8 cellular contexts compared by ENCODE assay signal in the genomic region with DNA sequence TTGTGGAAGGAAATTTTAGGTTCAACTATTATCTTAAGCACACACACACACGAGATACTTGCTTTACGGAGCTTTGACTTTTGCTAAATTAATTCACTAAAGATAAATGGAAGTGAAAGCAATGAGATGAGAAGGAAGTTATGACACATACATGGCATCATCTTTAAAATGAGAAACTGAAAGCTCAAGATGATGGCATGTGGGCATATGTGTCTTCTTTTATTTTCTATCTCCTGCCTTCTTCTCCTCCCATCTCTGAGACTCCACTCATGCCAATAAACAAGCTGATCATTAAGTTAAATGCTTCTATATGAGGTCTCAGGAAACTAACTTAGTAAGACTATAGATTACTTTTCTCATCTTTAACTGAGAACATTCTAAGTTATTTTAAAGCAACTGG.
DNase-seq lines count a peak whose midpoint lies in the region; ATAC-seq and TF ChIP-seq lines count a peak whose summit lies in the region.

No MANE protein-coding gene starts in this region.

- no peaks in the 10 kb centered on the region for H3K9me3 ChIP-seq in OCI-LY3 (ENCODE audit: insufficient read depth, low read length)
- H3K9me3 ChIP-seq in mesenchymal stem cell (ENCODE audit: control insufficient read depth, low read length): no peaks in the 10 kb centered on the region
- H3K9me3 ChIP-seq in HAP-1: no peaks in the 10 kb centered on the region
- H3K9me3 ChIP-seq in ovary: no peaks in the 10 kb centered on the region

- no peak overlapping the region for H2BK5ac ChIP-seq in mesenchymal stem cell (ENCODE audit: low read depth, low read length, poor library complexity, severe bottlenecking)

- no peak overlapping the region for H3K14ac ChIP-seq in mesenchymal stem cell (ENCODE audit: low read length in 2 of 2)

- H3K27ac Mint-ChIP-seq in HFFc6: 0 out of 2 replicates have a peak overlapping the region, but pooled peaks have one; percentile 10

- H3K4me3 ChIP-seq in OCI-LY3 (ENCODE audit: low read length): peak overlapping the region; percentile 68
- no peak overlapping the region for H3K4me3 ChIP-seq in mesenchymal stem cell (ENCODE audit: insufficient read depth in 1 of 2, low read depth in 1 of 2, low read length in 2 of 2)
- no peak overlapping the region for H3K4me3 ChIP-seq in HAP-1
- no peak overlapping the region for H3K4me3 ChIP-seq in ovary

- no peaks in the 10 kb centered on the region for H3K36me3 ChIP-seq in OCI-LY3 (replicated peaks; ENCODE audit: low read depth, low read length)
- H3K36me3 ChIP-seq in mesenchymal stem cell (ENCODE audit: control insufficient read depth in 1 of 2, insufficient read depth in 2 of 2, low read depth in 1 of 2, low read length in 2 of 2): no peaks in the 10 kb centered on the region
- H3K36me3 ChIP-seq in HAP-1 (replicated peaks): no peaks in the 10 kb centered on the region
- H3K36me3 ChIP-seq in ovary: no peaks in the 10 kb centered on the region

- TF ChIP-seq CTCF in HFFc6 (IDR thresholded peaks at IDR 0.05) (no peak), OCI-LY3 (IDR thresholded peaks at IDR 0.05; ENCODE audit: low read depth, low read length) (no peak), ovary (IDR thresholded peaks at IDR 0.05) (no peak)

- peak overlapping the region; percentile 78 for H3K4me2 ChIP-seq in OCI-LY3 (ENCODE audit: low read length)
- H3K4me2 ChIP-seq in mesenchymal stem cell (ENCODE audit: low read length, poor library complexity, severe bottlenecking): no peak overlapping the region

- H3K27me3 Mint-ChIP-seq in HFFc6 (ENCODE audit: insufficient read depth): no peaks in the 10 kb centered on the region; the same call in 1 of the 2 replicates

- in situ Hi-C loops in HAP-1 (cut with MboI; ENCODE audit: low sequenced_read_pairs): no loop called here

- H3K36me3 Mint-ChIP-seq in HFFc6 (ENCODE audit: low read depth): no peaks in the 10 kb centered on the region

- H3K4me1 ChIP-seq in OCI-LY3 (ENCODE audit: low read length) (peaks cover 72% of the 10 kb centered on the region), mesenchymal stem cell (ENCODE audit: control insufficient read depth, insufficient read depth, low read depth, low read length) (peaks cover 2% of the 10 kb centered on the region), HAP-1 (peaks cover 8% of the 10 kb centered on the region), ovary (ENCODE audit: insufficient read depth) (peaks cover 12% of the 10 kb centered on the region)

- peak overlapping the region; percentile 88 for H3K9ac ChIP-seq in OCI-LY3 (ENCODE audit: low read length)
- peak overlapping the region; percentile 52 for H3K9ac ChIP-seq in mesenchymal stem cell (ENCODE audit: low read length)

- no peak for TF ChIP-seq EP300 in ovary (IDR thresholded peaks at IDR 0.05)

- H2AFZ ChIP-seq in OCI-LY3 (ENCODE audit: low read depth, low read length) (no peak overlapping the region), mesenchymal stem cell (ENCODE audit: low read depth, low read length) (no peak overlapping the region)

- no peak overlapping the region for H4K91ac ChIP-seq in mesenchymal stem cell (ENCODE audit: low read length)

- H3K27me3 ChIP-seq in OCI-LY3 (ENCODE audit: low read depth, low read length): no peaks in the 10 kb centered on the region
- no peaks in the 10 kb centered on the region for H3K27me3 ChIP-seq in mesenchymal stem cell (ENCODE audit: control insufficient read depth in 1 of 2, insufficient read depth in 1 of 2, low read length in 2 of 2)
- H3K27me3 ChIP-seq in HAP-1 (ENCODE audit: low read depth): no peaks in the 10 kb centered on the region
- no peaks in the 10 kb centered on the region for H3K27me3 ChIP-seq in ovary

- peaks cover 28% of the 10 kb centered on the region for H3K79me1 ChIP-seq in mesenchymal stem cell (replicated peaks; ENCODE audit: low read length, poor library complexity, severe bottlenecking)

- no peaks in the 10 kb centered on the region for H3K9me3 Mint-ChIP-seq in HFFc6

- TF ChIP-seq POLR2A in ovary (IDR thresholded peaks at IDR 0.05): no peak

- no peak overlapping the region for H2BK15ac ChIP-seq in mesenchymal stem cell (ENCODE audit: low read depth, poor library complexity, severe bottlenecking)

- no peak overlapping the region for H3K18ac ChIP-seq in mesenchymal stem cell (ENCODE audit: low read depth in 1 of 2, low read length in 2 of 2)

- peak; percentile 79 for ATAC-seq in GM18517 (IDR thresholded peaks at IDR 0.05; ENCODE audit: unreplicated experiment)
- ATAC-seq in HG02623 (IDR thresholded peaks at IDR 0.05; ENCODE audit: unreplicated experiment): no peak

- no peak overlapping the region for H4K8ac ChIP-seq in mesenchymal stem cell (ENCODE audit: low read length)

- peaks cover 84% of the 10 kb centered on the region for H3K79me2 ChIP-seq in OCI-LY3 (ENCODE audit: low read length)

- H2AK5ac ChIP-seq in mesenchymal stem cell (ENCODE audit: low read length, severe bottlenecking): no peak overlapping the region

- intact Hi-C loops in ovary (cut with DNase I): no loop called here

- H3K4me3 Mint-ChIP-seq in HFFc6: no peak overlapping the region

- DNase-seq in HFFc6: no peak
- DNase-seq in mesenchymal stem cell: peak; percentile 58
- DNase-seq in HAP-1 (ENCODE audit: low spot score in 2 of 2): no peak
- no peak for DNase-seq in ovary
- DNase-seq in stimulated activated CD4-positive, alpha-beta T cell treated with anti-CD3 and anti-CD28 coated beads, Interleukin-1b, Interleukin-23, amount 100 ng/mL, for 48 hours: no peak

- H3K23ac ChIP-seq in mesenchymal stem cell (ENCODE audit: low read length in 2 of 2): no peak overlapping the region

- H3K27ac ChIP-seq in OCI-LY3 (ENCODE audit: low read length) (peak overlapping the region; percentile 93), mesenchymal stem cell (ENCODE audit: low read length, poor library complexity, severe bottlenecking) (no peak overlapping the region), ovary (no peak overlapping the region)

- peaks cover 50% of the 10 kb centered on the region for H3K4me1 Mint-ChIP-seq in HFFc6 (ENCODE audit: low read depth)

- H3K4ac ChIP-seq in mesenchymal stem cell (ENCODE audit: low read depth in 1 of 2, low read length in 2 of 2): no peak overlapping the region

- WGBS in mesenchymal stem cell: no CpG with 5 or more reads among the region's 2 CpGs
- WGBS in ovary, 3 donors: 17 to 32% (median 19%) methylated on average over 2 of the region's 2 CpGs

- no peak overlapping the region for H2BK12ac ChIP-seq in mesenchymal stem cell (ENCODE audit: low read length in 2 of 2)

- no peak overlapping the region for H2BK120ac ChIP-seq in mesenchymal stem cell (ENCODE audit: low read depth, low read length)

- H4K20me1 ChIP-seq in OCI-LY3 (ENCODE audit: insufficient read depth, low read length): no peaks in the 10 kb centered on the region
